21 cellular contexts compared by ENCODE assay signal in the genomic region with DNA sequence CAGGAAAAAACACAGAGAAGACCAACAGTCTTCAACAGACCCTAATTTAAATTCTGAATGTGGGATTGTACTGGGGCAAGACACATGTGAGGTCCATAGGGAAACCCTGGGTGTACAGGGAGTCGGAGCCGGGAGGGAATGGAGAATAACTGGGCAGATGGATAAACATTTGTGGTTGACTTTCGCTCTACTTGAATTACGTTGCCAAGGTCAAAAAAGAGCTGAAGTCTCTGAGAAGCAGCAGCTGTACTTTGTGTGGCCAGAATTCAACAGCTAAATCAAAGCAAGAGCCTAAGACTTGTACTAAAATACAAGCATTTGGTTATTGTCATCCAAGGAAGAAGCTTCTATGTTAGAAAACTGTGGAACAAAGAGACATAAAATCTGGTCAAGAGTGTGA.
DNase-seq lines count a peak whose midpoint lies in the region; ATAC-seq and TF ChIP-seq lines count a peak whose summit lies in the region.
"Had no signal": no experiment of that assay in that cellular context is flagged by ENCODE, and none has a peak within 500 bp of the region (broad histone marks: within the 10 kb centered on the region; RNA-seq: fewer than 3 reads in every experiment).

No MANE protein-coding gene starts in this region.

- in situ Hi-C loops in GM23248 (cut with MboI): no loop called here

- no peaks in the 10 kb centered on the region for H3F3A ChIP-seq in GM23248 (ENCODE audit: insufficient read depth)

- DNase-seq in GM23248: no peak
- DNase-seq in adipocyte (ENCODE audit: low read depth): peak; percentile 65
- peak; percentile 55 for DNase-seq in fibroblast of the aortic adventitia (ENCODE audit: low read depth)
- no peak for DNase-seq in progenitor cell of endocrine pancreas (ENCODE audit: low spot score, unreplicated experiment)
- DNase-seq in activated CD4-positive, alpha-beta T cell treated with anti-CD3 and anti-CD28 coated beads, Interleukin-2, amount 50 U/mL, for 48 hours: no peak
- no peak for DNase-seq in KG1 (lab: John Stamatoyannopoulos, UW)
- DNase-seq: activated naive CD4-positive, alpha-beta T cell treated with anti-CD3 and anti-CD28 coated beads, Interleukin-2, amount 10 ng/mL, durations not matched to agents 7 days and 5 days; activated T-cell treated with anti-CD3 and anti-CD28 coated beads, Interleukin-2, amount 50 U/mL, for 1 hour; Kasumi-1; kidney; NCI-H226; NK-92 treated with Interleukin-12 subunit alpha and Interleukin-12 subunit beta, amount 100 ng/mL, for 24 hours; sigmoid colon; stimulated activated CD4-positive, alpha-beta T cell treated with anti-CD3 and anti-CD28 coated beads, Interleukin-4, amount 100 ng/mL, for 4 hours; stimulated activated CD8-positive, alpha-beta memory T cell treated with anti-CD3 and anti-CD28 coated beads, Interleukin-4, amount 100 ng/mL, for 48 hours; testis had no signal

- H3K4me3 ChIP-seq in GM23248 (no peak overlapping the region), adipocyte (ENCODE audit: low read length) (no peak overlapping the region), fibroblast of the aortic adventitia (ENCODE audit: low read depth, low read length) (no peak overlapping the region)
- H3K4me3 ChIP-seq: hepatocyte, sigmoid colon, testis had no signal

- H2AFZ ChIP-seq in GM23248: peak overlapping the region; percentile 12; the same call in 1 of the 2 replicates
- H2AFZ ChIP-seq: hepatocyte had no signal

- no peaks in the 10 kb centered on the region for H3K36me3 ChIP-seq in GM23248 (ENCODE audit: low read depth)
- no peaks in the 10 kb centered on the region for H3K36me3 ChIP-seq in adipocyte (ENCODE audit: control insufficient read depth, insufficient read depth, low read length, severe bottlenecking)
- H3K36me3 ChIP-seq: sigmoid colon had no signal

- peak overlapping the region; percentile 10 for H3K27ac Mint-ChIP-seq in progenitor cell of endocrine pancreas
- H3K27ac Mint-ChIP-seq: activated naive CD4-positive, alpha-beta T cell treated with anti-CD3 and anti-CD28 coated beads, Interleukin-2, amount 10 ng/mL, durations not matched to agents 7 days and 5 days; mesothelial cell of epicardium had no signal

- H3K9me3 ChIP-seq in GM23248 (ENCODE audit: low read depth) (no peaks in the 10 kb centered on the region), adipocyte (ENCODE audit: control insufficient read depth, low read length) (no peaks in the 10 kb centered on the region)
- H3K9me3 ChIP-seq: testis had no signal

- ATAC-seq in GM21825 (IDR thresholded peaks at IDR 0.05; ENCODE audit: unreplicated experiment): no peak
- no peak for ATAC-seq in GM19328 (IDR thresholded peaks at IDR 0.05; ENCODE audit: unreplicated experiment)
- ATAC-seq: esophagus mucosa had no signal

- H3K4me1 ChIP-seq in GM23248 (ENCODE audit: insufficient read depth): no peaks in the 10 kb centered on the region
- H3K4me1 ChIP-seq in adipocyte (ENCODE audit: control insufficient read depth, insufficient read depth, low read length): peaks cover 9% of the 10 kb centered on the region
- H3K4me1 ChIP-seq: testis had no signal

- no peaks in the 10 kb centered on the region for H3K79me2 ChIP-seq in GM23248 (ENCODE audit: insufficient read depth)
- H3K79me2 ChIP-seq: hepatocyte had no signal

- no peaks in the 10 kb centered on the region for H3K9me2 ChIP-seq in GM23248 (ENCODE audit: insufficient read depth)

- H3K27ac ChIP-seq in GM23248: no peak overlapping the region
- H3K27ac ChIP-seq: hepatocyte, sigmoid colon, testis had no signal

- H3K4me2 ChIP-seq in GM23248 (ENCODE audit: unreplicated experiment): no peak overlapping the region
- H3K4me2 ChIP-seq: hepatocyte had no signal

- H4K20me1 ChIP-seq in GM23248 (ENCODE audit: insufficient read depth): no peaks in the 10 kb centered on the region

- TF ChIP-seq CTCF in fibroblast of the aortic adventitia (IDR thresholded peaks at IDR 0.05; ENCODE audit: insufficient read depth, low read length) (no peak), progenitor cell of endocrine pancreas (IDR thresholded peaks at IDR 0.05; ENCODE audit: unreplicated experiment) (no peak)

- H3K9ac ChIP-seq in GM23248 (no peak overlapping the region), adipocyte (ENCODE audit: low read length) (no peak overlapping the region)

- no peaks in the 10 kb centered on the region for H3K9me3 Mint-ChIP-seq in progenitor cell of endocrine pancreas (ENCODE audit: low read depth)
- H3K9me3 Mint-ChIP-seq: activated naive CD4-positive, alpha-beta T cell treated with anti-CD3 and anti-CD28 coated beads, Interleukin-2, amount 10 ng/mL, durations not matched to agents 7 days and 5 days had no signal

- no peaks in the 10 kb centered on the region for H3K36me3 Mint-ChIP-seq in progenitor cell of endocrine pancreas (ENCODE audit: insufficient read depth)
- H3K36me3 Mint-ChIP-seq: activated naive CD4-positive, alpha-beta T cell treated with anti-CD3 and anti-CD28 coated beads, Interleukin-2, amount 10 ng/mL, durations not matched to agents 7 days and 5 days; mesothelial cell of epicardium had no signal

- no peak overlapping the region for H3K4me3 Mint-ChIP-seq in progenitor cell of endocrine pancreas (ENCODE audit: low read depth)
- H3K4me3 Mint-ChIP-seq: activated naive CD4-positive, alpha-beta T cell treated with anti-CD3 and anti-CD28 coated beads, Interleukin-2, amount 10 ng/mL, durations not matched to agents 7 days and 5 days; mesothelial cell of epicardium had no signal

- H3K27me3 ChIP-seq in GM23248 (replicated peaks; ENCODE audit: insufficient read depth) (no peaks in the 10 kb centered on the region), adipocyte (replicated peaks; ENCODE audit: control insufficient read depth, insufficient read depth, low read length) (no peaks in the 10 kb centered on the region)
- H3K27me3 ChIP-seq: hepatocyte, sigmoid colon, testis had no signal

- WGBS in GM23248 (ENCODE audit: low coverage in 1 of 2, low lambda C conversion rate in 2 of 2, missing lambda C conversion rate in 2 of 2), 2 experiments: 38 to 57% methylated on average over 4 of the region's 4 CpGs

- H3K27me3 Mint-ChIP-seq in progenitor cell of endocrine pancreas: no peaks in the 10 kb centered on the region
- H3K27me3 Mint-ChIP-seq: activated naive CD4-positive, alpha-beta T cell treated with anti-CD3 and anti-CD28 coated beads, Interleukin-2, amount 10 ng/mL, durations not matched to agents 7 days and 5 days had no signal

- no peaks in the 10 kb centered on the region for H3K4me1 Mint-ChIP-seq in progenitor cell of endocrine pancreas (ENCODE audit: low read depth)
- H3K4me1 Mint-ChIP-seq: activated naive CD4-positive, alpha-beta T cell treated with anti-CD3 and anti-CD28 coated beads, Interleukin-2, amount 10 ng/mL, durations not matched to agents 7 days and 5 days had no signal

Comparison
In these comparisons a context has a peak if more than half of its experiments do, and no peak if none do; other contexts are left out.
1. DNase-seq: peak in adipocyte (single experiment) and fibroblast of the aortic adventitia (single experiment); none in GM23248 (single experiment), progenitor cell of endocrine pancreas (single experiment), activated CD4-positive, alpha-beta T cell treated with anti-CD3 and anti-CD28 coated beads, Interleukin-2, amount 50 U/mL, for 48 hours (0 of 2) and KG1 (single experiment).